ENCODE assay signal across 8 cellular contexts in genomic region chr5:71587709-71588532, GRCh38. TPM values are rescaled to one million over a fixed set of nuclear protein-coding genes. Genes with fewer than 3 reads are reported as not detected.
DNase-seq lines count a peak whose midpoint lies in the region; ATAC-seq and TF ChIP-seq lines count a peak whose summit lies in the region.

No MANE protein-coding gene starts in this region.

- no peaks in the 10 kb centered on the region for H4K20me1 ChIP-seq in hepatocyte (ENCODE audit: insufficient read depth, poor library complexity, severe bottlenecking)
- no peaks in the 10 kb centered on the region for H4K20me1 ChIP-seq in smooth muscle cell (ENCODE audit: low read depth)

- H3K27ac ChIP-seq in hepatocyte (peak overlapping the region; percentile 86), smooth muscle cell (ENCODE audit: low read depth) (peak overlapping the region; percentile 42)

- no peaks in the 10 kb centered on the region for H3K27me3 ChIP-seq in hepatocyte
- H3K27me3 ChIP-seq in smooth muscle cell (ENCODE audit: low read depth) = no peaks in the 10 kb centered on the region

- H3K9me3 ChIP-seq in hepatocyte (ENCODE audit: low read depth) = no peaks in the 10 kb centered on the region
- no peaks in the 10 kb centered on the region for H3K9me3 ChIP-seq in smooth muscle cell (replicated peaks; ENCODE audit: low read depth)

- no peak for TF ChIP-seq CTCF in AG04449 (IDR thresholded peaks at IDR 0.05; ENCODE audit: insufficient read depth, low read length, missing control alignments)
- TF ChIP-seq CTCF in hepatocyte (IDR thresholded peaks at IDR 0.05; ENCODE audit: poor library complexity) = no peak
- TF ChIP-seq CTCF in smooth muscle cell (IDR thresholded peaks at IDR 0.05; ENCODE audit: borderline replicate concordance, insufficient read depth, poor library complexity, severe bottlenecking) = no peak

- CTCF ChIA-PET in AG04449 (lab: Yijun Ruan, JAX) = interaction anchor here (2.6 kb wide), 1 partner anchor 13 kb away, joined by 16 read pairs; no protein-coding TSS in a partner anchor

- ATAC-seq in GM19025 (IDR thresholded peaks at IDR 0.05; ENCODE audit: low read depth, unreplicated experiment) = peak; percentile 1
- peak; percentile 16 for ATAC-seq in HG03196 (IDR thresholded peaks at IDR 0.05; ENCODE audit: unreplicated experiment)

- H2AFZ ChIP-seq in hepatocyte (peak overlapping the region; percentile 64), smooth muscle cell (ENCODE audit: low read depth) (no peak overlapping the region)

- DNase-seq in AG04449 (ENCODE audit: low read depth, low spot score) (no peak), hepatocyte (ENCODE audit: low spot score) (no peak), smooth muscle cell (lab: John Stamatoyannopoulos, UW; ENCODE audit: unreplicated experiment) (no peak), NCI-H2171 treated with DMSO at 0.1 percent for 48 hours (lab: John Stamatoyannopoulos, UW) (no peak), HuH-7.5 (ENCODE audit: low spot score) (no peak)
- peak; percentile 17 for DNase-seq in activated CD8-positive, alpha-beta memory T cell treated with anti-CD3 and anti-CD28 coated beads, Interleukin-2, amount 50 U/mL, for 4 hours

- no peaks in the 10 kb centered on the region for H3K9me2 ChIP-seq in hepatocyte (replicated peaks; ENCODE audit: insufficient read depth)

- no peaks in the 10 kb centered on the region for H3F3A ChIP-seq in smooth muscle cell (ENCODE audit: low read depth)

- POLR2A ChIA-PET in AG04449 (lab: Yijun Ruan, JAX) = interaction anchor here (0.6 to 1.4 kb wide), 2 partner anchors 13 to 90 kb away, joined by 3 to 8 read pairs; no protein-coding TSS in a partner anchor

- H3K36me3 ChIP-seq in hepatocyte (replicated peaks; ENCODE audit: insufficient read depth, low read depth) (no peaks in the 10 kb centered on the region), smooth muscle cell (ENCODE audit: low read depth) (no peaks in the 10 kb centered on the region)

- H3K4me1 ChIP-seq in hepatocyte (ENCODE audit: insufficient read depth) (no peaks in the 10 kb centered on the region), smooth muscle cell (ENCODE audit: low read depth) (no peaks in the 10 kb centered on the region)

- H3K4me3 ChIP-seq in AG04449 (ENCODE audit: low read depth, low read length) (peak overlapping the region; percentile 79), hepatocyte (peak overlapping the region; percentile 17), smooth muscle cell (peak overlapping the region; percentile 52)

- peak overlapping the region; percentile 48 for H3K9ac ChIP-seq in smooth muscle cell (ENCODE audit: low read depth)

- H3K79me2 ChIP-seq in hepatocyte = peaks cover 18% of the 10 kb centered on the region
- H3K79me2 ChIP-seq in smooth muscle cell (ENCODE audit: low read depth) = no peaks in the 10 kb centered on the region

- 82% methylated on average over 19 of the region's 19 CpGs for WGBS in hepatocyte (ENCODE audit: low lambda C conversion rate, missing lambda C conversion rate)
- 90% methylated on average over 19 of the region's 19 CpGs for WGBS in smooth muscle cell (ENCODE audit: low lambda C conversion rate)

- H3K4me2 ChIP-seq in hepatocyte (peak overlapping the region; percentile 76), smooth muscle cell (peak overlapping the region; percentile 79)

RNA-seq across cellular contexts. Expression of gene MCCC2, which starts 0.8 kb away (rescaled TPM):
- total RNA-seq in hepatocyte = 26.8 and 34.2 TPM in 2 replicates
- polyA plus RNA-seq in hepatocyte = 17.8 and 18.6 TPM in 2 replicates
- total RNA-seq in smooth muscle cell = 9.7 and 11.4 TPM in 2 replicates
- 5.5 and 8.0 TPM in 2 replicates for polyA plus RNA-seq in smooth muscle cell

Comparison
In these comparisons a context has a peak if more than half of its experiments do, and no peak if none do; other contexts are left out.
1. H3K4me3 ChIP-seq: peak in every context shown above with its lines; median percentile 79 in AG04449; 52 in smooth muscle cell; 17 in hepatocyte.